ENCODE assay signal across 16 cellular contexts in the genomic region with DNA sequence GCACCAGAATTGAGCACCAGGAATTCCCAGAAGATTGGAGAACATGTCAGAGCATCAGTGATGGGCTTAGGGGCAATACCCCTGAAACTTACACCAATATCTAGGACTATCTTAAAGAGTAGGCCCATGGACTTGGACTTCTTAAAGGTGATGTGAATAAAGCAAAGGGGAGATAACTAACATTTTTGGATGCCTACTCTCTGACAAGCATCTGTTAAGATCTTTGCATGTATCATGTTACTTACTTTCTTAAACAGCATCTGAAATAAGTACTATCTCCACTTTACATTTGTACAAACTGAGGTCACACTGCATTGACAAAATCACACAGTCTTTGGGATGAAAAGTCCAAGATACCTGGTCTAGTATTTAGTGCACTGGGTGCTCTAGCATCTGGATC.
A peak's percentile ranks its signal among the peaks of the same experiment; 100 is the strongest.
DNase-seq lines count a peak whose midpoint lies in the region; ATAC-seq and TF ChIP-seq lines count a peak whose summit lies in the region.
"Had no signal": no experiment of that assay in that cellular context is flagged by ENCODE, and none has a peak within 500 bp of the region (broad histone marks: within the 10 kb centered on the region; RNA-seq: fewer than 3 reads in every experiment).

No MANE protein-coding gene starts in this region.

- no peaks in the 10 kb centered on the region for H3K36me3 Mint-ChIP-seq in stimulated activated effector memory CD8-positive, alpha-beta T cell treated with anti-CD3 and anti-CD28 coated beads, Interleukin-12 subunit alpha, Interleukin-12 subunit beta, amount 100 ng/mL, for 72 hours
- H3K36me3 Mint-ChIP-seq: CD4-positive, CD25-positive, alpha-beta regulatory T cell; CD8-positive, alpha-beta T cell had no signal

- no peak for TF ChIP-seq CTCF in choroid plexus epithelial cell (conservative IDR thresholded peaks at IDR 0.05; ENCODE audit: low read depth, low read length)
- TF ChIP-seq CTCF in left lung (IDR thresholded peaks at IDR 0.05): no peak

- no peaks in the 10 kb centered on the region for H3K4me1 ChIP-seq in left lung
- H3K4me1 ChIP-seq: Caco-2, HAP-1 had no signal

- no peaks in the 10 kb centered on the region for H3K27me3 ChIP-seq in left lung

- no peaks in the 10 kb centered on the region for H3K9me3 ChIP-seq in left lung
- H3K9me3 ChIP-seq: Caco-2, HAP-1 had no signal

- H3K4me1 Mint-ChIP-seq in stimulated activated effector memory CD8-positive, alpha-beta T cell treated with anti-CD3 and anti-CD28 coated beads, Interleukin-12 subunit alpha, Interleukin-12 subunit beta, amount 100 ng/mL, for 72 hours: no peaks in the 10 kb centered on the region
- H3K4me1 Mint-ChIP-seq: CD4-positive, CD25-positive, alpha-beta regulatory T cell had no signal

- peak; percentile 39 for ATAC-seq in stimulated activated effector memory CD8-positive, alpha-beta T cell treated with anti-CD3 and anti-CD28 coated beads, Interleukin-12 subunit alpha, Interleukin-12 subunit beta, amount 100 ng/mL, for 72 hours
- ATAC-seq in left lung: no peak
- ATAC-seq: CD8-positive, alpha-beta T cell; GM12878 had no signal

- no peaks in the 10 kb centered on the region for H3K36me3 ChIP-seq in left lung
- H3K36me3 ChIP-seq: HAP-1 had no signal

- no peak overlapping the region for H3K4me3 Mint-ChIP-seq in stimulated activated effector memory CD8-positive, alpha-beta T cell treated with anti-CD3 and anti-CD28 coated beads, Interleukin-12 subunit alpha, Interleukin-12 subunit beta, amount 100 ng/mL, for 72 hours
- H3K4me3 Mint-ChIP-seq: CD4-positive, CD25-positive, alpha-beta regulatory T cell; CD8-positive, alpha-beta T cell had no signal

- no peak overlapping the region for H3K27ac ChIP-seq in left lung

- H3K27ac Mint-ChIP-seq in stimulated activated effector memory CD8-positive, alpha-beta T cell treated with anti-CD3 and anti-CD28 coated beads, Interleukin-12 subunit alpha, Interleukin-12 subunit beta, amount 100 ng/mL, for 72 hours: no peak overlapping the region
- H3K27ac Mint-ChIP-seq: CD4-positive, CD25-positive, alpha-beta regulatory T cell; CD8-positive, alpha-beta T cell had no signal

- DNase-seq in LHCN-M2 (ENCODE audit: low read depth) (peak; percentile 11), choroid plexus epithelial cell (ENCODE audit: low read depth) (peak; percentile 40), left lung (no peak), DMS114 treated with DMSO at 0.1 percent for 48 hours (lab: John Stamatoyannopoulos, UW; ENCODE audit: unreplicated experiment) (no peak), UCSD-AML1 (lab: John Stamatoyannopoulos, UW; ENCODE audit: unreplicated experiment) (no peak)
- DNase-seq in stimulated activated effector memory CD8-positive, alpha-beta T cell treated with anti-CD3 and anti-CD28 coated beads, Interleukin-12 subunit alpha, Interleukin-12 subunit beta, amount 100 ng/mL, for 72 hours (ENCODE audit: low spot score in 2 of 2): no peak
- DNase-seq: C1 segment of cervical spinal cord; Caco-2; CD4-positive, CD25-positive, alpha-beta regulatory T cell; CD8-positive, alpha-beta T cell; DMS79; EL; GDM1; GOT3 had no signal

- H3K9me3 Mint-ChIP-seq in stimulated activated effector memory CD8-positive, alpha-beta T cell treated with anti-CD3 and anti-CD28 coated beads, Interleukin-12 subunit alpha, Interleukin-12 subunit beta, amount 100 ng/mL, for 72 hours: no peaks in the 10 kb centered on the region
- H3K9me3 Mint-ChIP-seq: CD8-positive, alpha-beta T cell had no signal

- H3K4me3 ChIP-seq in choroid plexus epithelial cell (ENCODE audit: low read depth, low read length) (no peak overlapping the region), left lung (no peak overlapping the region)
- H3K4me3 ChIP-seq: GM12878, HAP-1 had no signal

- intact Hi-C loops in left lung (cut with DNase I): no loop called here

Comparison
In these comparisons a context has a peak if more than half of its experiments do, and no peak if none do; other contexts are left out.
1. DNase-seq: peak in LHCN-M2 (single experiment) and choroid plexus epithelial cell (single experiment); none in stimulated activated effector memory CD8-positive, alpha-beta T cell treated with anti-CD3 and anti-CD28 coated beads, Interleukin-12 subunit alpha, Interleukin-12 subunit beta, amount 100 ng/mL, for 72 hours (0 of 2), left lung (0 of 2), DMS114 treated with DMSO at 0.1 percent for 48 hours (single experiment) and UCSD-AML1 (single experiment).